ENCODE assay signal across 1 cellular context in the genomic region with DNA sequence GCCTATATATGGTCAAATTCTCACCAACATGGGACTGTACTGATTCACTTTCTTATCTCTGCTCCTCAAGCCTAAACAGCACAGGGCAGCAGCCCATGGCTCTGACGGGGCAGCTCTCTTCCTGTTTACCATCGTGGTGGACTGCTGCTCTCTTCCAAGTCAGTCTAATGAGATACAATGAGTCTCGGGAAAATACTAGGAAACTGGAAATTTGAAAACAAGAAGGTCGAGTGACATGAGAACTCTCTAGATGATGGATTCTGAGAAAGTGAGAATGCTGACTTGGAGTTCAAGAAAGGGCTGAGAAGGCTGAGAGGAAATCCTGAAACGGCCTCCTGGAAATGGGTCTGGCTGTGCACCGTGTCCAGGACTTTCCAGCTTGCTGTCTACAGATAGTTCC.
TF ChIP-seq lines count a peak whose summit lies in the region.

No MANE protein-coding gene starts in this region.

TF ChIP-seq in WTC11, 78 proteins besides CTCF, POLR2A, EP300 and RAD21 (continued from another document):
- TF ChIP-seq, protein P1, sequence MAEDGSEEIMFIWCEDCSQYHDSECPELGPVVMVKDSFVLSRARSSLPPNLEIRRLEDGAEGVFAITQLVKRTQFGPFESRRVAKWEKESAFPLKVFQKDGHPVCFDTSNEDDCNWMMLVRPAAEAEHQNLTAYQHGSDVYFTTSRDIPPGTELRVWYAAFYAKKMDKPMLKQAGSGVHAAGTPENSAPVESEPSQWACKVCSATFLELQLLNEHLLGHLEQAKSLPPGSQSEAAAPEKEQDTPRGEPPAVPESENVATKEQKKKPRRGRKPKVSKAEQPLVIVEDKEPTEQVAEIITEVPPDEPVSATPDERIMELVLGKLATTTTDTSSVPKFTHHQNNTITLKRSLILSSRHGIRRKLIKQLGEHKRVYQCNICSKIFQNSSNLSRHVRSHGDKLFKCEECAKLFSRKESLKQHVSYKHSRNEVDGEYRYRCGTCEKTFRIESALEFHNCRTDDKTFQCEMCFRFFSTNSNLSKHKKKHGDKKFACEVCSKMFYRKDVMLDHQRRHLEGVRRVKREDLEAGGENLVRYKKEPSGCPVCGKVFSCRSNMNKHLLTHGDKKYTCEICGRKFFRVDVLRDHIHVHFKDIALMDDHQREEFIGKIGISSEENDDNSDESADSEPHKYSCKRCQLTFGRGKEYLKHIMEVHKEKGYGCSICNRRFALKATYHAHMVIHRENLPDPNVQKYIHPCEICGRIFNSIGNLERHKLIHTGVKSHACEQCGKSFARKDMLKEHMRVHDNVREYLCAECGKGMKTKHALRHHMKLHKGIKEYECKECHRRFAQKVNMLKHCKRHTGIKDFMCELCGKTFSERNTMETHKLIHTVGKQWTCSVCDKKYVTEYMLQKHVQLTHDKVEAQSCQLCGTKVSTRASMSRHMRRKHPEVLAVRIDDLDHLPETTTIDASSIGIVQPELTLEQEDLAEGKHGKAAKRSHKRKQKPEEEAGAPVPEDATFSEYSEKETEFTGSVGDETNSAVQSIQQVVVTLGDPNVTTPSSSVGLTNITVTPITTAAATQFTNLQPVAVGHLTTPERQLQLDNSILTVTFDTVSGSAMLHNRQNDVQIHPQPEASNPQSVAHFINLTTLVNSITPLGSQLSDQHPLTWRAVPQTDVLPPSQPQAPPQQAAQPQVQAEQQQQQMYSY (CRISPR knock-in tag; IDR thresholded peaks at IDR 0.05) = peak; percentile 85
